ENCODE assay signal across 14 cellular contexts in genomic region chr20:50302463-50303041, GRCh38.
A peak's percentile ranks its signal among the peaks of the same experiment; 100 is the strongest.
DNase-seq lines count a peak whose midpoint lies in the region; ATAC-seq, FAIRE-seq and TF ChIP-seq lines count a peak whose summit lies in the region.
"Had no signal": no experiment of that assay in that cellular context is flagged by ENCODE, and none has a peak within 500 bp of the region (broad histone marks: within the 10 kb centered on the region; RNA-seq: fewer than 3 reads in every experiment).

No MANE protein-coding gene starts in this region.

- H4K20me1 ChIP-seq in GM23248 (ENCODE audit: insufficient read depth) (no peaks in the 10 kb centered on the region), HepG2 (ENCODE audit: insufficient read depth, low read length) (no peaks in the 10 kb centered on the region)

- TF ChIP-seq POLR2A in HepG2 (IDR thresholded peaks at IDR 0.05; ENCODE audit: insufficient read depth in 1 of 2, low read depth in 2 of 2, low read length in 2 of 2), result no peak

- peaks cover 41% of the 10 kb centered on the region for H3F3A ChIP-seq in GM23248 (ENCODE audit: insufficient read depth)

- TF ChIP-seq RAD21 in HepG2 (CRISPR knock-in tag; IDR thresholded peaks at IDR 0.05), result 0 out of 2 replicates have a peak, but pooled peaks have one; percentile 10

- H3K27me3 ChIP-seq in GM23248 (replicated peaks; ENCODE audit: insufficient read depth) (no peaks in the 10 kb centered on the region), HepG2 (ENCODE audit: control insufficient read depth in 1 of 2, insufficient read depth in 2 of 2, low read length in 2 of 2) (no peaks in the 10 kb centered on the region; a peak in 1 of 5 replicates), subcutaneous abdominal adipose tissue (ENCODE audit: control insufficient read depth in 5 of 5, insufficient read depth in 4 of 5, low read length in 5 of 5) (no peaks in the 10 kb centered on the region)
- H3K27me3 ChIP-seq: upper lobe of left lung had no signal

- H3K79me2 ChIP-seq in GM23248 (ENCODE audit: insufficient read depth) (no peaks in the 10 kb centered on the region), HepG2 (ENCODE audit: insufficient read depth, low read length) (no peaks in the 10 kb centered on the region)

- H3K9ac ChIP-seq in GM23248 (peak overlapping the region; percentile 13; the same call in 1 of the 2 replicates), HepG2 (ENCODE audit: insufficient read depth, low read depth, low read length) (peak overlapping the region; percentile 9; the same call in 1 of the 2 replicates), subcutaneous abdominal adipose tissue (ENCODE audit: low read length in 5 of 5) (no peak overlapping the region)

- no peak overlapping the region for H3K4me3 ChIP-seq in GM23248
- H3K4me3 ChIP-seq in astrocyte of the cerebellum (ENCODE audit: low read depth, low read length), result no peak overlapping the region
- H3K4me3 ChIP-seq in HepG2 (replicated peaks in 1 of 3; ENCODE audit: insufficient read depth in 1 of 3, low read depth in 2 of 3, low read length in 3 of 3), result no peak overlapping the region
- H3K4me3 ChIP-seq in subcutaneous abdominal adipose tissue (ENCODE audit: low read depth in 1 of 5, low read length in 5 of 5), result no peak overlapping the region
- H3K4me3 ChIP-seq: lung, upper lobe of left lung had no signal

- DNase-seq in GM23248 (peak; percentile 77), astrocyte of the cerebellum (ENCODE audit: low read depth) (peak; percentile 83), HepG2 (ENCODE audit: low spot score) (no peak), NCI-H2227 treated with DMSO at 0.1 percent for 48 hours (lab: John Stamatoyannopoulos, UW) (no peak), NCI-H2227 (lab: John Stamatoyannopoulos, UW; ENCODE audit: unreplicated experiment) (no peak)
- DNase-seq: activated gamma-delta T cell treated with Interleukin-2 at 50 U/mL for 16 hours, NCI-H1048, upper lobe of left lung had no signal

- ATAC-seq in HepG2 (no peak), HG03135 (IDR thresholded peaks at IDR 0.05; ENCODE audit: unreplicated experiment) (no peak)
- ATAC-seq: WTC11 had no signal

- no peak overlapping the region for H2AFZ ChIP-seq in GM23248
- H2AFZ ChIP-seq in HepG2 (ENCODE audit: low read length), result no peak overlapping the region

- POLR2A ChIA-PET in HepG2 (lab: Yijun Ruan, JAX), result interaction anchor here (1.0 kb wide), 1 partner anchor 67 kb away, joined by 4 read pairs; no protein-coding TSS in a partner anchor

- TF ChIP-seq EP300 in HepG2 (IDR thresholded peaks at IDR 0.05; ENCODE audit: low read depth in 2 of 2, low read length in 2 of 2), result no peak
- no peak for TF ChIP-seq EP300 in HepG2 (CRISPR knock-in tag; IDR thresholded peaks at IDR 0.05; ENCODE audit: borderline replicate concordance)

- no peaks in the 10 kb centered on the region for H3K9me2 ChIP-seq in GM23248 (ENCODE audit: insufficient read depth)

- no peak for TF ChIP-seq CTCF in astrocyte of the cerebellum (IDR thresholded peaks at IDR 0.05; ENCODE audit: low read depth, low read length, missing control alignments)
- TF ChIP-seq CTCF in HepG2 (CRISPR knock-in tag; IDR thresholded peaks at IDR 0.05), result no peak

- BruUV-seq in HepG2 (replicated peaks; lab: Mats Ljungman, UMichigan), result no TSS peak

- in situ Hi-C loops in GM23248 (cut with MboI), result no loop called here
- in situ Hi-C loops in astrocyte of the cerebellum (cut with HindIII; ENCODE audit: low sequenced_read_pairs), result loop anchor here (5.0 kb wide), 1 partner anchor 40 kb away; no protein-coding TSS in a partner anchor
- in situ Hi-C loops in HepG2 (cut with HindIII; ENCODE audit: extremely low pct_ligation_motif_present, low pct_unique_long_range_greater_than_20kb), result no loop called here

- H3K36me3 ChIP-seq in GM23248 (ENCODE audit: low read depth) (no peaks in the 10 kb centered on the region), HepG2 (replicated peaks in 1 of 2; ENCODE audit: control insufficient read depth in 1 of 2, insufficient read depth in 2 of 2, low read length in 2 of 2) (no peaks in the 10 kb centered on the region), subcutaneous abdominal adipose tissue (ENCODE audit: control insufficient read depth in 5 of 5, insufficient read depth in 5 of 5, low read length in 5 of 5) (no peaks in the 10 kb centered on the region)
- H3K36me3 ChIP-seq: upper lobe of left lung had no signal

- CTCF ChIA-PET in HepG2 (lab: Yijun Ruan, JAX; ENCODE audit: low intra/inter-chr PET ratio, low total read pairs), result no interaction called here

- peak overlapping the region; percentile 16 for H3K4me2 ChIP-seq in GM23248 (ENCODE audit: unreplicated experiment)
- no peak overlapping the region for H3K4me2 ChIP-seq in HepG2 (ENCODE audit: low read depth, low read length)

- 67 to 79% methylated on average over 9 of the region's 9 CpGs for WGBS in GM23248 (ENCODE audit: low coverage in 1 of 2, low lambda C conversion rate in 2 of 2, missing lambda C conversion rate in 2 of 2), 2 experiments
- WGBS in HepG2 (ENCODE audit: low lambda C conversion rate), result 93% methylated on average over 9 of the region's 9 CpGs

- intact Hi-C loops in HepG2 (cut with micrococcal nuclease; ENCODE audit: unreplicated experiment), result loop anchor here (10.0 kb wide), 1 partner anchor 178 kb away; no protein-coding TSS in a partner anchor

- no peak for FAIRE-seq in HepG2 (lab: Jason Lieb, UNC)
- FAIRE-seq: GM19239 had no signal

- H3K27ac ChIP-seq in GM23248 (peak overlapping the region; percentile 52), HepG2 (ENCODE audit: extremely low read length, insufficient read depth, low read length) (no peak overlapping the region), subcutaneous abdominal adipose tissue (ENCODE audit: low read depth, low read length) (peak overlapping the region; percentile 2)
- H3K27ac ChIP-seq: epithelial cell of prostate had no signal

- H3K4me1 ChIP-seq in GM23248 (ENCODE audit: insufficient read depth), result peaks cover 47% of the 10 kb centered on the region
- H3K4me1 ChIP-seq in HepG2 (ENCODE audit: insufficient read depth, low read length), result peaks cover 80% of the 10 kb centered on the region
- peaks cover 14 to 55% (median 45%) of the 10 kb centered on the region in 5 donors for H3K4me1 ChIP-seq in subcutaneous abdominal adipose tissue (ENCODE audit: control insufficient read depth in 5 of 5, insufficient read depth in 5 of 5, low read length in 5 of 5)

- no peaks in the 10 kb centered on the region for H3K9me3 ChIP-seq in GM23248 (ENCODE audit: low read depth)
- H3K9me3 ChIP-seq in HepG2 (ENCODE audit: low read length), result no peaks in the 10 kb centered on the region
- H3K9me3 ChIP-seq in subcutaneous abdominal adipose tissue (ENCODE audit: control insufficient read depth in 5 of 5, low read length in 5 of 5), result no peaks in the 10 kb centered on the region
- H3K9me3 ChIP-seq: upper lobe of left lung had no signal

TF ChIP-seq in HepG2, 621 proteins besides CTCF, POLR2A, EP300 and RAD21 (continues in another document):
- TF ChIP-seq YEATS2 (CRISPR knock-in tag; IDR thresholded peaks at IDR 0.05; ENCODE audit: borderline replicate concordance) (0 out of 2 replicates have a peak, but pooled peaks have one; percentile 39), PRPF4 (IDR thresholded peaks at IDR 0.05; ENCODE audit: low read depth, low read length, poor library complexity, severe bottlenecking) (peak; percentile 32), ZBTB38 (CRISPR knock-in tag; IDR thresholded peaks at IDR 0.05) (peak; percentile 90), ARHGAP35 (CRISPR knock-in tag; IDR thresholded peaks at IDR 0.05; ENCODE audit: borderline replicate concordance) (no peak), KLF13 (CRISPR knock-in tag; IDR thresholded peaks at IDR 0.05) (no peak), HNF4A (CRISPR knock-in tag; IDR thresholded peaks at IDR 0.05) (no peak), UBTF (CRISPR knock-in tag; IDR thresholded peaks at IDR 0.05) (no peak), PPARG (CRISPR knock-in tag; conservative IDR thresholded peaks at IDR 0.05) (no peak), SRSF1 (optimal IDR thresholded peaks at IDR 0.05; ENCODE audit: low read depth, low read length) (no peak)
- TF ChIP-seq, protein P1, sequence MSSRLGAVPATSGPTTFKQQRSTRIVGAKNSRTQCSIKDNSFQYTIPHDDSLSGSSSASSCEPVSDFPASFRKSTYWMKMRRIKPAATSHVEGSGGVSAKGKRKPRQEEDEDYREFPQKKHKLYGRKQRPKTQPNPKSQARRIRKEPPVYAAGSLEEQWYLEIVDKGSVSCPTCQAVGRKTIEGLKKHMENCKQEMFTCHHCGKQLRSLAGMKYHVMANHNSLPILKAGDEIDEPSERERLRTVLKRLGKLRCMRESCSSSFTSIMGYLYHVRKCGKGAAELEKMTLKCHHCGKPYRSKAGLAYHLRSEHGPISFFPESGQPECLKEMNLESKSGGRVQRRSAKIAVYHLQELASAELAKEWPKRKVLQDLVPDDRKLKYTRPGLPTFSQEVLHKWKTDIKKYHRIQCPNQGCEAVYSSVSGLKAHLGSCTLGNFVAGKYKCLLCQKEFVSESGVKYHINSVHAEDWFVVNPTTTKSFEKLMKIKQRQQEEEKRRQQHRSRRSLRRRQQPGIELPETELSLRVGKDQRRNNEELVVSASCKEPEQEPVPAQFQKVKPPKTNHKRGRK (CRISPR knock-in tag; IDR thresholded peaks at IDR 0.05), result no peak

Comparison
In these comparisons a context has a peak if more than half of its experiments do, and no peak if none do; other contexts are left out.
1. DNase-seq: peak in GM23248 (single experiment) and astrocyte of the cerebellum (single experiment); none in HepG2 (single experiment), NCI-H2227 treated with DMSO at 0.1 percent for 48 hours (single experiment) and NCI-H2227 (single experiment).
2. H3K9ac ChIP-seq: peak in GM23248 (single experiment) and HepG2 (single experiment); none in subcutaneous abdominal adipose tissue (0 of 5).